Comparison of ENCODE assay signal across 11 cellular contexts in the genomic region with DNA sequence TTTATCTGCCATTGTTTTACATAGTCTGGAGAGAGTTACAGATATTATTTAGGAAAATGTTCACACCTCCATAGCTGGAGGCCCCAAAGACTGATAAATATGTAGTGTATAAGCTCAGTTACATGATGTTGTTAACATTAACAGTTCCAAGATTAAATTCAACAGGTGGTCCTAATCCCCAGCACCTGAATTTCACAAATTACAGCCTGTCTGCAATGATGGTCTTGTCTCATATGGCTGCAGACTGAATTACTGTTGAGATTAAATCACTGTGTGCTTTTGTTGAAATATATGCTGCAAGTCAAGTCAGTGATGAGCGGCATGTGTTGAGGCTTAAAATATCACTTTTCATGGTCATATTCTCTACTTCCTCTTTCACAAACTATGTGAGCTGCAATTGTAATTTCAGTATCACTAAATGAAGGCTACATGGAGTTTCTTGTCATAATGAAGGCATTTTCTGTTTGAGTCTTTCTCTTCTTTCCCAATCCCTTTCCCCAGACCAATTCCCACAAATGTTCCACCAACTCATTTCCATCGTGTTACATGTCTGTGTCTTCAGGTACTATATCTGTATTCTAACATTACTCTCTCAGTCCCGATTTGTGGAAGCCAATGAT. TPM values are rescaled to one million over a fixed set of nuclear protein-coding genes. Genes with fewer than 3 reads are reported as not detected.
DNase-seq lines count a peak whose midpoint lies in the region; ATAC-seq and TF ChIP-seq lines count a peak whose summit lies in the region.
"Had no signal": no experiment of that assay in that cellular context is flagged by ENCODE, and none has a peak within 500 bp of the region (broad histone marks: within the 10 kb centered on the region; RNA-seq: fewer than 3 reads in every experiment).

No MANE protein-coding gene starts in this region.

- intact Hi-C loops in posterior vena cava (cut with DNase I) = no loop called here

- H2AFZ ChIP-seq in Karpas-422 (ENCODE audit: low read length) (peak overlapping the region; percentile 68; the same call in 1 of the 2 replicates), smooth muscle cell (ENCODE audit: low read depth) (no peak overlapping the region)

- H3K4me1 ChIP-seq in Karpas-422 (ENCODE audit: low read length) (peaks cover 20% of the 10 kb centered on the region), smooth muscle cell (ENCODE audit: low read depth) (peaks cover 14% of the 10 kb centered on the region)

- no peak overlapping the region for H3K9ac ChIP-seq in Karpas-422 (ENCODE audit: low read length)
- no peak overlapping the region for H3K9ac ChIP-seq in smooth muscle cell (ENCODE audit: low read depth)

- H3K27me3 ChIP-seq in Karpas-422 (ENCODE audit: low read length) (no peaks in the 10 kb centered on the region), smooth muscle cell (ENCODE audit: low read depth) (peaks cover 15% of the 10 kb centered on the region)

- H3K27ac ChIP-seq in Karpas-422 (ENCODE audit: low read length) (peak overlapping the region; percentile 62), smooth muscle cell (ENCODE audit: low read depth) (no peak overlapping the region)

- no peaks in the 10 kb centered on the region for H3K9me2 ChIP-seq in Karpas-422 (replicated peaks; ENCODE audit: insufficient read depth, low read length)

- peak overlapping the region; percentile 60 for H3K4me2 ChIP-seq in Karpas-422 (ENCODE audit: low read depth, low read length, poor library complexity, severe bottlenecking)
- no peak overlapping the region for H3K4me2 ChIP-seq in smooth muscle cell

- 99% methylated on average over 3 of the region's 3 CpGs for whole genome bisulfite sequencing in smooth muscle cell (ENCODE audit: low lambda C conversion rate)

- no peaks in the 10 kb centered on the region for H3K9me3 ChIP-seq in Karpas-422 (ENCODE audit: low read length)
- H3K9me3 ChIP-seq in smooth muscle cell (replicated peaks; ENCODE audit: low read depth) = no peaks in the 10 kb centered on the region

- ATAC-seq in GM19438 (IDR thresholded peaks at IDR 0.05; ENCODE audit: low read depth, unreplicated experiment) (peak; percentile 85), HG02884 (IDR thresholded peaks at IDR 0.05; ENCODE audit: unreplicated experiment) (peak; percentile 91), SK-N-SH treated with all-trans-retinoic acid at 6 μM for 48 hours (no peak)

- H3F3A ChIP-seq in smooth muscle cell (ENCODE audit: low read depth) = no peaks in the 10 kb centered on the region

- TF ChIP-seq CTCF in GM12865 (IDR thresholded peaks at IDR 0.05; ENCODE audit: insufficient read depth, low read depth, low read length, missing control alignments) = no peak
- no peak for TF ChIP-seq CTCF in smooth muscle cell (IDR thresholded peaks at IDR 0.05; ENCODE audit: borderline replicate concordance, insufficient read depth, poor library complexity, severe bottlenecking)

- DNase-seq in GM12865 (ENCODE audit: low read depth) (peak; percentile 40), Karpas-422 (peak; percentile 81), smooth muscle cell (lab: John Stamatoyannopoulos, UW; ENCODE audit: unreplicated experiment) (no peak), H4 (ENCODE audit: low spot score) (no peak), posterior vena cava (ENCODE audit: low spot score) (no peak)
- DNase-seq: islet precursor cell, NCI-H2081, posterior cingulate gyrus had no signal

- H4K20me1 ChIP-seq in Karpas-422 (ENCODE audit: insufficient read depth, low read depth, low read length) (no peaks in the 10 kb centered on the region), smooth muscle cell (ENCODE audit: low read depth) (peaks cover 22% of the 10 kb centered on the region)

- H3K36me3 ChIP-seq in Karpas-422 (ENCODE audit: insufficient read depth, low read length) = no peaks in the 10 kb centered on the region
- H3K36me3 ChIP-seq in smooth muscle cell (ENCODE audit: low read depth) = no peaks in the 10 kb centered on the region

- no peaks in the 10 kb centered on the region for H3K79me2 ChIP-seq in Karpas-422 (ENCODE audit: low read length)
- peaks cover 6% of the 10 kb centered on the region for H3K79me2 ChIP-seq in smooth muscle cell (ENCODE audit: low read depth)

- H3K4me3 ChIP-seq in GM12865 (ENCODE audit: low read depth, low read length) = no peak overlapping the region
- H3K4me3 ChIP-seq in Karpas-422 (ENCODE audit: low read length) = peak overlapping the region; percentile 16; the same call in 1 of the 2 replicates
- H3K4me3 ChIP-seq in smooth muscle cell = no peak overlapping the region

TF ChIP-seq in SK-N-SH treated with all-trans-retinoic acid at 6 μM for 48 hours, 23 proteins besides CTCF, POLR2A, EP300 and RAD21 (continues in another document):
- TF ChIP-seq BACH2 (CRISPR knock-in tag; IDR thresholded peaks at IDR 0.05; ENCODE audit: borderline replicate concordance) (no peak), RARB (CRISPR knock-in tag; IDR thresholded peaks at IDR 0.05) (no peak), ZNF8 (CRISPR knock-in tag; IDR thresholded peaks at IDR 0.05) (no peak), ZNF565 (CRISPR knock-in tag; conservative IDR thresholded peaks at IDR 0.05; ENCODE audit: low read depth) (no peak), ARNTL (CRISPR knock-in tag; IDR thresholded peaks at IDR 0.05; ENCODE audit: borderline replicate concordance, low read depth) (no peak), TOX (CRISPR knock-in tag; IDR thresholded peaks at IDR 0.05; ENCODE audit: borderline replicate concordance) (no peak), TSHZ2 (CRISPR knock-in tag; IDR thresholded peaks at IDR 0.05) (no peak), PPARA (CRISPR knock-in tag; IDR thresholded peaks at IDR 0.05; ENCODE audit: borderline replicate concordance) (no peak), OSR1 (CRISPR knock-in tag; IDR thresholded peaks at IDR 0.05) (no peak), ZFP30 (CRISPR knock-in tag; IDR thresholded peaks at IDR 0.05) (no peak), ZFP3 (CRISPR knock-in tag; IDR thresholded peaks at IDR 0.05) (no peak), POU6F1 (CRISPR knock-in tag; IDR thresholded peaks at IDR 0.05; ENCODE audit: borderline replicate concordance, low read depth) (no peak), CSDC2 (CRISPR knock-in tag; IDR thresholded peaks at IDR 0.05) (no peak), SNAI2 (CRISPR knock-in tag; IDR thresholded peaks at IDR 0.05) (no peak), ESRRG (CRISPR knock-in tag; IDR thresholded peaks at IDR 0.05) (no peak)
- TF ChIP-seq, protein P1, sequence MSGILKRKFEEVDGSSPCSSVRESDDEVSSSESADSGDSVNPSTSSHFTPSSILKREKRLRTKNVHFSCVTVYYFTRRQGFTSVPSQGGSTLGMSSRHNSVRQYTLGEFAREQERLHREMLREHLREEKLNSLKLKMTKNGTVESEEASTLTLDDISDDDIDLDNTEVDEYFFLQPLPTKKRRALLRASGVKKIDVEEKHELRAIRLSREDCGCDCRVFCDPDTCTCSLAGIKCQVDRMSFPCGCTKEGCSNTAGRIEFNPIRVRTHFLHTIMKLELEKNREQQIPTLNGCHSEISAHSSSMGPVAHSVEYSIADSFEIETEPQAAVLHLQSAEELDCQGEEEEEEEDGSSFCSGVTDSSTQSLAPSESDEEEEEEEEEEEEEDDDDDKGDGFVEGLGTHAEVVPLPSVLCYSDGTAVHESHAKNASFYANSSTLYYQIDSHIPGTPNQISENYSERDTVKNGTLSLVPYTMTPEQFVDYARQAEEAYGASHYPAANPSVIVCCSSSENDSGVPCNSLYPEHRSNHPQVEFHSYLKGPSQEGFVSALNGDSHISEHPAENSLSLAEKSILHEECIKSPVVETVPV (CRISPR knock-in tag; IDR thresholded peaks at IDR 0.05) = no peak

RNA-seq across cellular contexts. Expression of gene ST6GALNAC5, which starts 4.2 kb away (rescaled TPM):
- total RNA-seq in Karpas-422 (2014; rRNA removed; shearing (Covaris generic); ENCODE audit: low replicate concordance) = not detected in 2 replicates
- total RNA-seq in smooth muscle cell (33.7 and 38.8 TPM in 2 replicates), posterior vena cava (10 to 100 TPM in 1 of 2 donors, 1 to 10 TPM in 1; 6.0 to 21.8 TPM)
- polyA plus RNA-seq in smooth muscle cell = 21.2 and 24.9 TPM in 2 replicates
- 0.25 and 2.2 TPM in 2 replicates for total RNA-seq in H4 (2014; rRNA removed; shearing (Covaris generic))

Comparison
In these comparisons a context has a peak if more than half of its experiments do, and no peak if none do; other contexts are left out.
1. DNase-seq: peak in GM12865 (single experiment) and Karpas-422 (single experiment); none in smooth muscle cell (single experiment), H4 (single experiment) and posterior vena cava (single experiment).